7 cellular contexts compared by ENCODE assay signal in the genomic region with DNA sequence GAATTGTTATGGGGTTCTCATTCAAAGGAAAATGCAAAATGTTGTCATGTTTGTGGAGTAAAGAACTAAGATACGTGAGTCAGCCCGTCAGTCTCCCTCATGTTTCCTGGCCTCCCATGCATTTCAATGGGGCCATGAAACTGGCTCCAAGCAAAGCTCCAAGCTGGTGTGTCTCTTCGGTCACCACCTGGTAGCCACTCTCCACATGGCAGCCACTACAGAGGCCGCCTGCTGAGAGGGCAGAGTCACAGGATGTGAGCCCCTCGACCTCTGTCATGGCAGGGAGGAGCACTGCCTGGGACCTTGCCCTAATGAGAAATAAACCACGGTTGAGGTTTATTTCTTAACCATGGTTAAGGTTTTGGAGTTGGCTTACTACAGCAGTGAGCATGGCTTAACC.
"Had no signal": no experiment of that assay in that cellular context is flagged by ENCODE, and none has a peak within 500 bp of the region (broad histone marks: within the 10 kb centered on the region; RNA-seq: fewer than 3 reads in every experiment).

No MANE protein-coding gene starts in this region.

- H3K4me1 Mint-ChIP-seq: IgD-negative memory B cell had no signal

- H3K4me3 Mint-ChIP-seq: IgD-negative memory B cell had no signal

- H3K9me3 Mint-ChIP-seq: IgD-negative memory B cell had no signal

- H3K27ac ChIP-seq: HL-60 had no signal

- H3K27ac Mint-ChIP-seq: IgD-negative memory B cell had no signal

- ATAC-seq: HepG2, K562 had no signal

- DNase-seq: IMR-90, KBM-7, KG1 had no signal

- H3K4me3 ChIP-seq: K562 had no signal
